Comparison of ENCODE assay signal across 27 cellular contexts in genomic region chr12:19750116-19750644, GRCh38.
"Had no signal": no experiment of that assay in that cellular context is flagged by ENCODE, and none has a peak within 500 bp of the region (broad histone marks: within the 10 kb centered on the region; RNA-seq: fewer than 3 reads in every experiment).

No MANE protein-coding gene starts in this region.

- H3K4me2 ChIP-seq: smooth muscle cell had no signal

- H3K27ac ChIP-seq: adrenal gland, breast epithelium, heart right ventricle, neutrophil, sigmoid colon, suprapubic skin, tibial artery, WERI-Rb-1 had no signal

- H3K4me3 ChIP-seq: adrenal gland, breast epithelium, esophagus squamous epithelium, heart right ventricle, sigmoid colon, smooth muscle cell, suprapubic skin, tibial artery had no signal

- H3K9me3 ChIP-seq: adrenal gland had no signal

- H3K27ac Mint-ChIP-seq: activated naive CD4-positive, alpha-beta T cell treated with anti-CD3 and anti-CD28 coated beads for 36 hours; activated naive CD8-positive, alpha-beta T cell treated with anti-CD3 and anti-CD28 coated beads for 36 hours; activated T-helper 1 cell treated with anti-CD3 and anti-CD28 coated beads, Interleukin-12 subunit alpha, Interleukin-12 subunit beta, Interleukin-2, Interleukin-4 antibody, amounts not matched to agents 30 ng/mL and 10 ng/mL and 1 ng/mL, durations not matched to agents 14 hours and 24 hours and 36 hours; dendritic cell treated with granulocyte-macrophage colony-stimulating factor and Interleukin-4, amounts not matched to agents 40 ng/mL and 50 ng/mL, for 4 days; nephron progenitor cell; T-helper 17 cell had no signal

- DNase-seq: activated CD4-positive, alpha-beta T cell treated with anti-CD3 and anti-CD28 coated beads for 48 hours; activated CD4-positive, alpha-beta T cell treated with anti-CD3 and anti-CD28 coated beads, Interleukin-2, amount 50 U/mL, for 48 hours; activated CD8-positive, alpha-beta memory T cell treated with anti-CD3 and anti-CD28 coated beads, Interleukin-2, amount 50 U/mL, for 4 hours; activated effector memory CD4-positive, alpha-beta T cell treated with anti-CD3 and anti-CD28 coated beads, Interleukin-2, amount 50 U/mL, for 16 hours; activated naive CD4-positive, alpha-beta T cell treated with anti-CD3 and anti-CD28 coated beads for 36 hours; activated naive CD8-positive, alpha-beta T cell treated with anti-CD3 and anti-CD28 coated beads for 36 hours; activated T-cell treated with anti-CD3 and anti-CD28 coated beads, Interleukin-2, amount 50 U/mL, for 1 hour; adrenal gland; esophagus squamous epithelium; foreskin melanocyte; heart right ventricle; left ventricle myocardium superior; nephron progenitor cell; sigmoid colon; stimulated activated CD4-positive, alpha-beta T cell treated with anti-CD3 and anti-CD28 coated beads, Interleukin-1b, Interleukin-23, amount 100 ng/mL, for 48 hours; stimulated activated naive CD4-positive, alpha-beta T cell; T-helper 17 cell; T1000; tibial artery; WERI-Rb-1 had no signal

- H3K36me3 ChIP-seq: adrenal gland, breast epithelium, esophagus squamous epithelium, heart right ventricle, neutrophil, sigmoid colon, suprapubic skin, tibial artery, WERI-Rb-1 had no signal

- H3K27me3 Mint-ChIP-seq: activated naive CD8-positive, alpha-beta T cell treated with anti-CD3 and anti-CD28 coated beads for 36 hours; dendritic cell treated with granulocyte-macrophage colony-stimulating factor and Interleukin-4, amounts not matched to agents 40 ng/mL and 50 ng/mL, for 4 days; T-helper 17 cell had no signal

- H3K4me1 Mint-ChIP-seq: activated naive CD8-positive, alpha-beta T cell treated with anti-CD3 and anti-CD28 coated beads for 36 hours; central memory CD8-positive, alpha-beta T cell; nephron progenitor cell had no signal

- H3K4me1 ChIP-seq: adrenal gland, breast epithelium, suprapubic skin had no signal

- H3K4me3 Mint-ChIP-seq: activated naive CD4-positive, alpha-beta T cell treated with anti-CD3 and anti-CD28 coated beads for 36 hours; activated naive CD8-positive, alpha-beta T cell treated with anti-CD3 and anti-CD28 coated beads for 36 hours; activated T-helper 1 cell treated with anti-CD3 and anti-CD28 coated beads, Interleukin-12 subunit alpha, Interleukin-12 subunit beta, Interleukin-2, Interleukin-4 antibody, amounts not matched to agents 30 ng/mL and 10 ng/mL and 1 ng/mL, durations not matched to agents 14 hours and 24 hours and 36 hours; central memory CD8-positive, alpha-beta T cell; dendritic cell treated with granulocyte-macrophage colony-stimulating factor and Interleukin-4, amounts not matched to agents 40 ng/mL and 50 ng/mL, for 4 days; nephron progenitor cell; T-helper 17 cell had no signal

- H3K27me3 ChIP-seq: adrenal gland, breast epithelium, esophagus squamous epithelium, heart right ventricle, neutrophil, sigmoid colon, suprapubic skin, tibial artery had no signal
